ENCODE assay signal across 8 cellular contexts in genomic region chr3:52532517-52532837, GRCh38. TPM values are rescaled to one million over a fixed set of nuclear protein-coding genes. Genes with fewer than 3 reads are reported as not detected.
A peak's percentile ranks its signal among the peaks of the same experiment; 100 is the strongest.
DNase-seq lines count a peak whose midpoint lies in the region; FAIRE-seq and TF ChIP-seq lines count a peak whose summit lies in the region.

No MANE protein-coding gene starts in this region.

- H3K27me3 Mint-ChIP-seq in CD4-positive, alpha-beta memory T cell = no peaks in the 10 kb centered on the region
- H3K27me3 Mint-ChIP-seq in glutamatergic neuron (ENCODE audit: unreplicated experiment) = peaks cover 14% of the 10 kb centered on the region

- no peaks in the 10 kb centered on the region for H3K9me3 ChIP-seq in CD4-positive, alpha-beta memory T cell (ENCODE audit: control insufficient read depth in 1 of 2, low read length in 2 of 2)

- intact Hi-C loops in CD4-positive, alpha-beta memory T cell (cut with micrococcal nuclease) = loop anchor here (1.0 kb wide), 1 partner anchor 77 kb away; the partner anchor contains the start of gene NISCH

- H3K4me1 Mint-ChIP-seq in CD4-positive, alpha-beta memory T cell = peaks cover 7 to 32% (median 22%) of the 10 kb centered on the region in 4 donors
- peaks cover 14% of the 10 kb centered on the region for H3K4me1 Mint-ChIP-seq in glutamatergic neuron (ENCODE audit: low read depth, unreplicated experiment)

- peaks cover 0 to 3% (median 0%) of the 10 kb centered on the region in 8 donors for H3K9me3 Mint-ChIP-seq in CD4-positive, alpha-beta memory T cell
- H3K9me3 Mint-ChIP-seq in glutamatergic neuron (ENCODE audit: unreplicated experiment) = peaks cover 13% of the 10 kb centered on the region

- peak overlapping the region; percentile 14 for H3K27ac ChIP-seq in CD4-positive, alpha-beta memory T cell (ENCODE audit: low read depth, low read length)
- H3K27ac ChIP-seq in rectal smooth muscle tissue (ENCODE audit: low read depth, low read length) = no peak overlapping the region

- H3K36me3 ChIP-seq in CD4-positive, alpha-beta memory T cell (ENCODE audit: insufficient read depth, low read length) = no peaks in the 10 kb centered on the region
- no peaks in the 10 kb centered on the region for H3K36me3 ChIP-seq in rectal smooth muscle tissue (ENCODE audit: control insufficient read depth, insufficient read depth, low read length)

- FAIRE-seq in HTR-8/SVneo (lab: Jason Lieb, UNC) = peak; percentile 54

- peak; percentile 9 to 73 (median 28) for DNase-seq in CD4-positive, alpha-beta memory T cell
- DNase-seq in HTR-8/SVneo (ENCODE audit: insufficient read length, low spot score) (peak; percentile 60), glutamatergic neuron (no peak), epidermal melanocyte (ENCODE audit: insufficient read length, low spot score) (no peak), NCI-H2227 treated with DMSO at 0.1 percent for 48 hours (lab: John Stamatoyannopoulos, UW) (no peak)
- peak; percentile 38 for DNase-seq in activated CD8-positive, alpha-beta memory T cell treated with anti-CD3 and anti-CD28 coated beads, Interleukin-2, amount 50 U/mL, for 4 hours
- DNase-seq in activated CD4-positive, CD25-positive, alpha-beta regulatory T cell treated with anti-CD3 and anti-CD28 coated beads, Interleukin-2, amount 50 U/mL, for 72 hours = no peak

- H3K4me3 ChIP-seq in CD4-positive, alpha-beta memory T cell (ENCODE audit: low read length in 2 of 2) = no peak overlapping the region
- peak overlapping the region; percentile 23 for H3K4me3 ChIP-seq in rectal smooth muscle tissue (ENCODE audit: low read length)

- H3K36me3 Mint-ChIP-seq in CD4-positive, alpha-beta memory T cell = peaks cover 0 to 3% of the 10 kb centered on the region in 2 donors
- H3K36me3 Mint-ChIP-seq in glutamatergic neuron (ENCODE audit: unreplicated experiment) = no peaks in the 10 kb centered on the region

- no peaks in the 10 kb centered on the region for H3K27me3 ChIP-seq in CD4-positive, alpha-beta memory T cell (ENCODE audit: insufficient read depth, low read length)
- no peaks in the 10 kb centered on the region for H3K27me3 ChIP-seq in rectal smooth muscle tissue (ENCODE audit: control insufficient read depth, insufficient read depth, low read length)

- H3K27ac Mint-ChIP-seq in CD4-positive, alpha-beta memory T cell = peak overlapping the region in 4 of 7 donors; percentile 35 to 70 (median 61)
- H3K27ac Mint-ChIP-seq in glutamatergic neuron (ENCODE audit: unreplicated experiment) = peak overlapping the region; percentile 73

- POLR2A ChIA-PET in CD4-positive, alpha-beta memory T cell (lab: Charles Lee; ENCODE audit: partially characterized antibody) = no interaction called here

- CTCF ChIA-PET in CD4-positive, alpha-beta memory T cell (lab: Charles Lee; ENCODE audit: partially characterized antibody) = no interaction called here

- no peak overlapping the region for H3K9ac ChIP-seq in rectal smooth muscle tissue (ENCODE audit: low read length)

- H3K4me1 ChIP-seq in CD4-positive, alpha-beta memory T cell (ENCODE audit: insufficient read depth, low read length) = peaks cover 19% of the 10 kb centered on the region
- H3K4me1 ChIP-seq in rectal smooth muscle tissue (ENCODE audit: control insufficient read depth, insufficient read depth, low read length) = peaks cover 6% of the 10 kb centered on the region

- H3K4me3 Mint-ChIP-seq in CD4-positive, alpha-beta memory T cell = peak overlapping the region; percentile 50 to 79 (median 64)
- peak overlapping the region; percentile 88 for H3K4me3 Mint-ChIP-seq in glutamatergic neuron (ENCODE audit: unreplicated experiment)

- TF ChIP-seq CTCF in glutamatergic neuron (IDR thresholded peaks at IDR 0.05; ENCODE audit: partially characterized antibody, unreplicated experiment) = no peak

RNA-seq across cellular contexts. Expression of gene NT5DC2, which starts 1.2 kb away (rescaled TPM):
- total RNA-seq in CD4-positive, alpha-beta memory T cell = 1 to 10 TPM; 5.5 to 5.8 TPM
- polyA plus RNA-seq in CD4-positive, alpha-beta memory T cell = 1 to 10 TPM in 1 of 2 donors, not detected in 1; 1.3 TPM
- 308 TPM for total RNA-seq in glutamatergic neuron (ENCODE audit: unreplicated experiment)

RNA-seq across cellular contexts. Expression of gene UQCC5, which starts 3.9 kb away (rescaled TPM):
- 10 to 100 TPM; 12.1 to 13.2 TPM for total RNA-seq in CD4-positive, alpha-beta memory T cell
- polyA plus RNA-seq in CD4-positive, alpha-beta memory T cell = 10 to 100 TPM; 26.5 to 27.1 TPM
- total RNA-seq in glutamatergic neuron (ENCODE audit: unreplicated experiment) = 13.7 TPM

RNA-seq across cellular contexts. Expression of gene STAB1, which starts 37.3 kb away (rescaled TPM):
- total RNA-seq in CD4-positive, alpha-beta memory T cell = 10 to 100 TPM; 11.3 to 13.9 TPM
- not detected for polyA plus RNA-seq in CD4-positive, alpha-beta memory T cell
- total RNA-seq in glutamatergic neuron (ENCODE audit: unreplicated experiment) = 6.3 TPM

Comparison
In these comparisons a context has a peak if more than half of its experiments do, and no peak if none do; other contexts are left out.
1. DNase-seq: peak in CD4-positive, alpha-beta memory T cell (5 of 5), HTR-8/SVneo (single experiment) and activated CD8-positive, alpha-beta memory T cell treated with anti-CD3 and anti-CD28 coated beads, Interleukin-2, amount 50 U/mL, for 4 hours (single experiment); none in glutamatergic neuron (single experiment), activated CD4-positive, CD25-positive, alpha-beta regulatory T cell treated with anti-CD3 and anti-CD28 coated beads, Interleukin-2, amount 50 U/mL, for 72 hours (single experiment), epidermal melanocyte (single experiment) and NCI-H2227 treated with DMSO at 0.1 percent for 48 hours (single experiment).
2. RNA of gene NT5DC2, which starts 1.2 kb away (total RNA-seq): 308 TPM in glutamatergic neuron (single experiment); 5.5 to 5.8 TPM in CD4-positive, alpha-beta memory T cell; every median in the first group is over 10 times any median in the second.